8 cellular contexts compared by ENCODE assay signal in the genomic region with DNA sequence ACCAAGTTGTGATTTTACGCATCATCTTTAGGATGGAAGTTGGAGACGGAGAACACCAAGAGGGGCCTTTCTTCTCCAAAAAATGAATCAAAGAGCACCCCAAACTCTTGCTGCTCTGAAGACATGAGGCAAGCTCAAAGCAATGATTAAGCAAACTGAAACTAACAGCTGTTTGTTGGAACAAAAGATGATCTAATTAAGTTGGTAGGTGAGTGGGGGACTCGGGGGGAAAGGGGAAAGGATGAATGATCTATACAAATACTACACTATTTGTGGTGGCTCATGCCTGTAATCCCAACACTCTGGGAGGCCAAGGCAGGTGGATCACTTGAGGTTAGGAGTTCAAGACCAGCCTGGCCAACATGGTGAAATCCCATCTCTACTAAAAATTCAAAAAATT.
DNase-seq lines count a peak whose midpoint lies in the region; ATAC-seq and TF ChIP-seq lines count a peak whose summit lies in the region.
"Not testable (repeated sequence)": the region's sequence is repeated elsewhere in the genome, so short reads cannot be mapped to it uniquely, and the experiment has no call there.

No MANE protein-coding gene starts in this region.

- peak overlapping the region; percentile 26 for H3K27ac ChIP-seq in hepatocyte
- peak overlapping the region; percentile 3 for H3K27ac ChIP-seq in muscle layer of duodenum (ENCODE audit: low read length)
- peak overlapping the region; percentile 72 for H3K27ac ChIP-seq in psoas muscle

- peaks cover 22% of the 10 kb centered on the region for H3K36me3 Mint-ChIP-seq in WTC11
- peaks cover 0 to 14% of the 10 kb centered on the region in 2 donors for H3K36me3 Mint-ChIP-seq in activated T-cell treated with anti-CD3 and anti-CD28 coated beads, Interleukin-2, amount 50 U/mL, for 72 hours (ENCODE audit: insufficient read depth in 2 of 2)
- peaks cover 38% of the 10 kb centered on the region for H3K36me3 Mint-ChIP-seq in activated naive CD8-positive, alpha-beta T cell treated with anti-CD3 and anti-CD28 coated beads, Interleukin-2, amount 50 U/mL, for 24 hours (ENCODE audit: low read depth)
- H3K36me3 Mint-ChIP-seq in type B pancreatic cell: peaks cover 32% of the 10 kb centered on the region

- H3K27ac Mint-ChIP-seq in WTC11 (0 out of 2 replicates have a peak overlapping the region, but pooled peaks have one; percentile 17), type B pancreatic cell (peak overlapping the region; percentile 46)
- peak overlapping the region; percentile 26 for H3K27ac Mint-ChIP-seq in activated T-cell treated with anti-CD3 and anti-CD28 coated beads, Interleukin-2, amount 50 U/mL, for 72 hours
- H3K27ac Mint-ChIP-seq in activated naive CD8-positive, alpha-beta T cell treated with anti-CD3 and anti-CD28 coated beads, Interleukin-2, amount 50 U/mL, for 24 hours: peak overlapping the region; percentile 47

- H3K4me1 ChIP-seq in hepatocyte (ENCODE audit: insufficient read depth); muscle layer of duodenum (ENCODE audit: control insufficient read depth in 1 of 2, insufficient read depth in 2 of 2, low read length in 2 of 2): not testable (repeated sequence)
- peaks cover 16% of the 10 kb centered on the region for H3K4me1 ChIP-seq in psoas muscle

- peaks cover 55% of the 10 kb centered on the region for H3K4me1 Mint-ChIP-seq in WTC11
- H3K4me1 Mint-ChIP-seq in activated T-cell treated with anti-CD3 and anti-CD28 coated beads, Interleukin-2, amount 50 U/mL, for 72 hours (ENCODE audit: low read depth): peaks cover 54% of the 10 kb centered on the region
- H3K4me1 Mint-ChIP-seq in activated naive CD8-positive, alpha-beta T cell treated with anti-CD3 and anti-CD28 coated beads, Interleukin-2, amount 50 U/mL, for 24 hours: peaks cover 60% of the 10 kb centered on the region
- H3K4me1 Mint-ChIP-seq in type B pancreatic cell (ENCODE audit: unreplicated experiment): peaks cover 28% of the 10 kb centered on the region

- H3K27me3 ChIP-seq in hepatocyte; muscle layer of duodenum (ENCODE audit: low read depth, low read length); psoas muscle (ENCODE audit: insufficient read depth in 3 of 3, low read length in 2 of 3): not testable (repeated sequence)

- TF ChIP-seq CTCF in WTC11 (IDR thresholded peaks at IDR 0.05); hepatocyte (IDR thresholded peaks at IDR 0.05; ENCODE audit: poor library complexity); psoas muscle (IDR thresholded peaks at IDR 0.05); type B pancreatic cell (conservative IDR thresholded peaks at IDR 0.05): not testable (repeated sequence)

- POLR2A ChIA-PET in WTC11 (lab: Charles Lee): not testable (repeated sequence)

- ATAC-seq in HG03354 (IDR thresholded peaks at IDR 0.05; ENCODE audit: poor library complexity, severe bottlenecking, unreplicated experiment): peak; percentile 60
- not testable (repeated sequence) for ATAC-seq in WTC11, psoas muscle
- peak in 1 of 2 donors; percentile 27 for ATAC-seq in activated T-cell treated with anti-CD3 and anti-CD28 coated beads, Interleukin-2, amount 50 U/mL, for 72 hours (replicated peaks in 1 of 2)
- peak; percentile 31 for ATAC-seq in activated naive CD8-positive, alpha-beta T cell treated with anti-CD3 and anti-CD28 coated beads, Interleukin-2, amount 50 U/mL, for 24 hours

- H3K79me2 ChIP-seq in hepatocyte: peaks cover 23% of the 10 kb centered on the region

- not testable (repeated sequence) for H2AFZ ChIP-seq in hepatocyte

- not testable (repeated sequence) for H3K9me2 ChIP-seq in hepatocyte (replicated peaks; ENCODE audit: insufficient read depth)

- H3K4me2 ChIP-seq in hepatocyte: not testable (repeated sequence)

- not testable (repeated sequence) for H4K20me1 ChIP-seq in hepatocyte (ENCODE audit: insufficient read depth, poor library complexity, severe bottlenecking)

- not testable (repeated sequence) for H3K4me3 ChIP-seq in hepatocyte; muscle layer of duodenum (ENCODE audit: low read depth in 1 of 2, low read length in 2 of 2)
- H3K4me3 ChIP-seq in psoas muscle: peak overlapping the region; percentile 17

- not testable (repeated sequence) for H3K36me3 ChIP-seq in hepatocyte (replicated peaks; ENCODE audit: insufficient read depth, low read depth); muscle layer of duodenum (ENCODE audit: control insufficient read depth in 1 of 2, insufficient read depth in 2 of 2, low read length in 2 of 2); psoas muscle (ENCODE audit: insufficient read depth in 1 of 2, low read depth in 1 of 2)

- not testable (repeated sequence) for H3K9me3 ChIP-seq in hepatocyte (ENCODE audit: low read depth); muscle layer of duodenum (ENCODE audit: control insufficient read depth in 1 of 2, low read length in 2 of 2); psoas muscle

- WGBS in hepatocyte (ENCODE audit: low lambda C conversion rate, missing lambda C conversion rate): 87% methylated on average over 3 of the region's 3 CpGs
- 64 to 75% (median 66%) methylated on average over 3 of the region's 3 CpGs for WGBS in psoas muscle, 3 donors

- not testable (repeated sequence) for DNase-seq in WTC11 (ENCODE audit: low spot score); activated T-cell treated with anti-CD3 and anti-CD28 coated beads, Interleukin-2, amount 50 U/mL, for 72 hours; activated naive CD8-positive, alpha-beta T cell treated with anti-CD3 and anti-CD28 coated beads, Interleukin-2, amount 50 U/mL, for 24 hours; hepatocyte (ENCODE audit: low spot score); psoas muscle; type B pancreatic cell (ENCODE audit: extremely low spot score, unreplicated experiment)

- H3K27me3 Mint-ChIP-seq in WTC11 (ENCODE audit: low read depth); activated T-cell treated with anti-CD3 and anti-CD28 coated beads, Interleukin-2, amount 50 U/mL, for 72 hours (ENCODE audit: low read depth); activated naive CD8-positive, alpha-beta T cell treated with anti-CD3 and anti-CD28 coated beads, Interleukin-2, amount 50 U/mL, for 24 hours; type B pancreatic cell: not testable (repeated sequence)

- not testable (repeated sequence) for H3K4me3 Mint-ChIP-seq in WTC11; activated T-cell treated with anti-CD3 and anti-CD28 coated beads, Interleukin-2, amount 50 U/mL, for 72 hours; activated naive CD8-positive, alpha-beta T cell treated with anti-CD3 and anti-CD28 coated beads, Interleukin-2, amount 50 U/mL, for 24 hours
- H3K4me3 Mint-ChIP-seq in type B pancreatic cell: peak overlapping the region; percentile 1

- CTCF ChIA-PET in WTC11 (lab: Charles Lee): not testable (repeated sequence)

- intact Hi-C loops in psoas muscle (cut with DNase I): not testable (repeated sequence)

- H3K9me3 Mint-ChIP-seq in WTC11; activated T-cell treated with anti-CD3 and anti-CD28 coated beads, Interleukin-2, amount 50 U/mL, for 72 hours; activated naive CD8-positive, alpha-beta T cell treated with anti-CD3 and anti-CD28 coated beads, Interleukin-2, amount 50 U/mL, for 24 hours; type B pancreatic cell: not testable (repeated sequence)

Comparison
In these comparisons a context has a peak if more than half of its experiments do, and no peak if none do; other contexts are left out.
1. H3K27ac ChIP-seq: peak in every context shown above with its lines; median percentile 72 in psoas muscle; 26 in hepatocyte; 3 in muscle layer of duodenum.